Comparison of ENCODE assay signal across 17 cellular contexts in the genomic region with DNA sequence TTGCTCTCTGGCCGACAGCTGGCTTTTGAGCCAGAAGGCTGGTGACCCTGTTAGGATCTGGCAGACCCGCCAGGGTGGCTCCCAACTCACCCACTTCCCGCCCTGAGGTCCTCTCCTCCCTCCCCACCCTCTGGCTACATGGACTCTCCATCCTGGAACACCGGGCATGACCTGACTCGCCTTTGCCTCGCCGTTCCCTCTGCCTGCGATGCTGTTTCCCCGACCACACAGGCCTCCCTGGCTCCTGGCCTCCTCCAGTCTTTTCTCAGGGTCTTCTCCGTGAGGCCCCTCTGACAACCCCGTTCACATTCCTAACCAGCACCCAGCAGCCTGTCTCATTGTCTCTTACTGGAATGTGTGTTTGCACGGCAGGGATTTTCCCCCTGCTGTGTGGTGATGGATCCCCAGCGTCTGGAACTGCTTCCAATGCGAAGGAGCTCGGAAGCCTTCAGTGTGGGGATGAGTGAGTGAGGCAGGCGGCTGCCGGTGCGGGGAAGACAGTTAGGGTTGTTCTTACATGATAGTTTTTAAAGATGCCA. TPM values are rescaled to one million over a fixed set of nuclear protein-coding genes. Genes with fewer than 3 reads are reported as not detected.
DNase-seq lines count a peak whose midpoint lies in the region; ATAC-seq and TF ChIP-seq lines count a peak whose summit lies in the region.
"Had no signal": no experiment of that assay in that cellular context is flagged by ENCODE, and none has a peak within 500 bp of the region (broad histone marks: within the 10 kb centered on the region; RNA-seq: fewer than 3 reads in every experiment).

No MANE protein-coding gene starts in this region.

- H4K20me1 ChIP-seq in hepatocyte (ENCODE audit: insufficient read depth, poor library complexity, severe bottlenecking) = no peaks in the 10 kb centered on the region

- H3K4me3 ChIP-seq in WERI-Rb-1 (ENCODE audit: low read depth, low read length) (no peak overlapping the region), hepatocyte (no peak overlapping the region)

- H3K9me3 ChIP-seq in WERI-Rb-1 (ENCODE audit: severe bottlenecking) = no peaks in the 10 kb centered on the region
- H3K9me3 ChIP-seq in hepatocyte (ENCODE audit: low read depth) = no peaks in the 10 kb centered on the region

- H3K36me3 ChIP-seq in WERI-Rb-1 (no peaks in the 10 kb centered on the region), hepatocyte (replicated peaks; ENCODE audit: insufficient read depth, low read depth) (no peaks in the 10 kb centered on the region)

- ATAC-seq in GM18519 (IDR thresholded peaks at IDR 0.05; ENCODE audit: low FRiP score, unreplicated experiment) = no peak
- ATAC-seq in GM18868 (IDR thresholded peaks at IDR 0.05; ENCODE audit: unreplicated experiment) = no peak
- ATAC-seq: SK-N-SH treated with all-trans-retinoic acid at 6 μM for 48 hours had no signal

- 0 out of 2 replicates have a peak overlapping the region, but pooled peaks have one; percentile 1 for H3K27ac ChIP-seq in WERI-Rb-1
- H3K27ac ChIP-seq in hepatocyte = peak overlapping the region; percentile 48
- H3K27ac ChIP-seq: HL-60, parathyroid adenoma had no signal

- no peak overlapping the region for H3K4me2 ChIP-seq in hepatocyte

- H3K4me1 ChIP-seq in hepatocyte (ENCODE audit: insufficient read depth) = peaks cover 41% of the 10 kb centered on the region
- H3K4me1 ChIP-seq: parathyroid adenoma had no signal

- WGBS in hepatocyte (ENCODE audit: low lambda C conversion rate, missing lambda C conversion rate) = 60% methylated on average over 18 of the region's 18 CpGs

- H2AFZ ChIP-seq in hepatocyte = no peak overlapping the region
- H2AFZ ChIP-seq: parathyroid adenoma had no signal

- TF ChIP-seq CTCF in WERI-Rb-1 (IDR thresholded peaks at IDR 0.05; ENCODE audit: low read depth, low read length) = no peak
- no peak for TF ChIP-seq CTCF in hepatocyte (IDR thresholded peaks at IDR 0.05; ENCODE audit: poor library complexity)

- no peaks in the 10 kb centered on the region for H3K9me2 ChIP-seq in hepatocyte (replicated peaks; ENCODE audit: insufficient read depth)

- H3K27me3 ChIP-seq in WERI-Rb-1 (ENCODE audit: insufficient read depth, low read depth, severe bottlenecking) (no peaks in the 10 kb centered on the region), hepatocyte (no peaks in the 10 kb centered on the region)

- no peaks in the 10 kb centered on the region for H3K79me2 ChIP-seq in hepatocyte
- H3K79me2 ChIP-seq: parathyroid adenoma had no signal

- peak; percentile 3 for DNase-seq in activated CD8-positive, alpha-beta memory T cell treated with anti-CD3 and anti-CD28 coated beads, Interleukin-2, amount 50 U/mL, for 4 hours
- DNase-seq in activated CD8-positive, alpha-beta memory T cell treated with anti-CD3 and anti-CD28 coated beads for 24 hours = no peak
- DNase-seq in WERI-Rb-1 (no peak), hepatocyte (ENCODE audit: low spot score) (no peak), retina (peak; percentile 47)
- DNase-seq in activated T-cell treated with anti-CD3 and anti-CD28 coated beads, Interleukin-2, amount 50 U/mL, for 1 hour = no peak
- DNase-seq: activated gamma-delta T cell treated with Interleukin-2 at 50 U/mL for 16 hours, foreskin fibroblast, HFFc6, Kasumi-1, NCI-H1417 treated with DMSO at 0.1 percent for 48 hours, NCI-H345 had no signal

RNA-seq across cellular contexts. Expression of gene POFUT2, which starts 46.0 kb away (rescaled TPM):
- 25.5 and 30.7 TPM in 2 replicates for total RNA-seq in hepatocyte
- 54.4 and 57.7 TPM in 2 replicates for polyA plus RNA-seq in hepatocyte

Comparison
In these comparisons a context has a peak if more than half of its experiments do, and no peak if none do; other contexts are left out.
1. DNase-seq: peak in activated CD8-positive, alpha-beta memory T cell treated with anti-CD3 and anti-CD28 coated beads, Interleukin-2, amount 50 U/mL, for 4 hours (single experiment) and retina (single experiment); none in activated CD8-positive, alpha-beta memory T cell treated with anti-CD3 and anti-CD28 coated beads for 24 hours (single experiment), WERI-Rb-1 (single experiment), hepatocyte (single experiment) and activated T-cell treated with anti-CD3 and anti-CD28 coated beads, Interleukin-2, amount 50 U/mL, for 1 hour (single experiment).